In genomic region chr3:139670196-139670595, GRCh38 we compare ENCODE assay signal across 2 cellular contexts.
TF ChIP-seq lines count a peak whose summit lies in the region.

No MANE protein-coding gene starts in this region.

TF ChIP-seq in SK-N-SH, 30 proteins besides CTCF, POLR2A, EP300 and RAD21 (continued from another document):
- peak; percentile 44 for TF ChIP-seq CHD2 (IDR thresholded peaks at IDR 0.05; ENCODE audit: low read length, partially characterized antibody)
- no peak for TF ChIP-seq ZBTB33 (IDR thresholded peaks at IDR 0.05; ENCODE audit: borderline replicate concordance, low read depth)
- no peak for TF ChIP-seq FOXM1 (IDR thresholded peaks at IDR 0.05; ENCODE audit: low read depth)

TF ChIP-seq in SK-N-SH treated with all-trans-retinoic acid at 6 μM for 48 hours, 23 proteins besides CTCF, POLR2A, EP300 and RAD21 (continued from another document):
- TF ChIP-seq TSHZ2 (CRISPR knock-in tag; IDR thresholded peaks at IDR 0.05): no peak
- no peak for TF ChIP-seq PPARA (CRISPR knock-in tag; IDR thresholded peaks at IDR 0.05; ENCODE audit: borderline replicate concordance)
- TF ChIP-seq, protein P1, sequence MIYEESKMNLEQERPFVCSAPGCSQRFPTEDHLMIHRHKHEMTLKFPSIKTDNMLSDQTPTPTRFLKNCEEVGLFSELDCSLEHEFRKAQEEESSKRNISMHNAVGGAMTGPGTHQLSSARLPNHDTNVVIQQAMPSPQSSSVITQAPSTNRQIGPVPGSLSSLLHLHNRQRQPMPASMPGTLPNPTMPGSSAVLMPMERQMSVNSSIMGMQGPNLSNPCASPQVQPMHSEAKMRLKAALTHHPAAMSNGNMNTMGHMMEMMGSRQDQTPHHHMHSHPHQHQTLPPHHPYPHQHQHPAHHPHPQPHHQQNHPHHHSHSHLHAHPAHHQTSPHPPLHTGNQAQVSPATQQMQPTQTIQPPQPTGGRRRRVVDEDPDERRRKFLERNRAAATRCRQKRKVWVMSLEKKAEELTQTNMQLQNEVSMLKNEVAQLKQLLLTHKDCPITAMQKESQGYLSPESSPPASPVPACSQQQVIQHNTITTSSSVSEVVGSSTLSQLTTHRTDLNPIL (CRISPR knock-in tag; IDR thresholded peaks at IDR 0.05; ENCODE audit: low read depth): no peak
- no peak for TF ChIP-seq ZFP30 (CRISPR knock-in tag; IDR thresholded peaks at IDR 0.05)
- no peak for TF ChIP-seq ZC3H10 (CRISPR knock-in tag; IDR thresholded peaks at IDR 0.05)
